16 cellular contexts compared by ENCODE assay signal in genomic region chr6:108866798-108867197, GRCh38. TPM values are rescaled to one million over a fixed set of nuclear protein-coding genes. Genes with fewer than 3 reads are reported as not detected.
DNase-seq lines count a peak whose midpoint lies in the region; FAIRE-seq and TF ChIP-seq lines count a peak whose summit lies in the region.
"Had no signal": no experiment of that assay in that cellular context is flagged by ENCODE, and none has a peak within 500 bp of the region (broad histone marks: within the 10 kb centered on the region; RNA-seq: fewer than 3 reads in every experiment).

No MANE protein-coding gene starts in this region.

- H3K9me3 ChIP-seq in HEK293 (ENCODE audit: control insufficient read depth, insufficient read depth, low read depth, low read length) (no peaks in the 10 kb centered on the region), neural progenitor cell (ENCODE audit: low read depth) (no peaks in the 10 kb centered on the region)
- H3K9me3 ChIP-seq: A549, Caco-2 had no signal

- FAIRE-seq in G401.6 (lab: Jason Lieb, UNC), result peak; percentile 50
- FAIRE-seq in D721Med (lab: Jason Lieb, UNC), result no peak
- FAIRE-seq: A549, GM12878, GM18507 had no signal

- no peaks in the 10 kb centered on the region for H3K9me3 Mint-ChIP-seq in activated T-helper 1 cell treated with anti-CD3 and anti-CD28 coated beads, Interleukin-12 subunit alpha, Interleukin-12 subunit beta, Interleukin-2, Interleukin-4 antibody, amounts not matched to agents 30 ng/mL and 10 ng/mL and 1 ng/mL, durations not matched to agents 14 hours and 24 hours and 36 hours
- H3K9me3 Mint-ChIP-seq in neural progenitor cell, result no peaks in the 10 kb centered on the region
- H3K9me3 Mint-ChIP-seq: CD8-positive, alpha-beta memory T cell had no signal

- intact Hi-C loops in activated T-helper 1 cell treated with anti-CD3 and anti-CD28 coated beads, Interleukin-12 subunit alpha, Interleukin-12 subunit beta, Interleukin-2, Interleukin-4 antibody, amounts not matched to agents 30 ng/mL and 10 ng/mL and 1 ng/mL, durations not matched to agents 14 hours and 24 hours and 36 hours (cut with micrococcal nuclease), result loop anchor here (1.0 to 2.0 kb wide), 3 partner anchors 8 to 18 kb away; partner anchors contain the start of gene ARMC2

- H3K27me3 Mint-ChIP-seq in activated T-helper 1 cell treated with anti-CD3 and anti-CD28 coated beads, Interleukin-12 subunit alpha, Interleukin-12 subunit beta, Interleukin-2, Interleukin-4 antibody, amounts not matched to agents 30 ng/mL and 10 ng/mL and 1 ng/mL, durations not matched to agents 14 hours and 24 hours and 36 hours (ENCODE audit: insufficient read depth), result peaks cover 16% of the 10 kb centered on the region
- H3K27me3 Mint-ChIP-seq in neural progenitor cell (ENCODE audit: insufficient read depth, low read depth), result peaks cover 2% of the 10 kb centered on the region

- peak overlapping the region; percentile 37 for H3K27ac Mint-ChIP-seq in activated T-helper 1 cell treated with anti-CD3 and anti-CD28 coated beads, Interleukin-12 subunit alpha, Interleukin-12 subunit beta, Interleukin-2, Interleukin-4 antibody, amounts not matched to agents 30 ng/mL and 10 ng/mL and 1 ng/mL, durations not matched to agents 14 hours and 24 hours and 36 hours
- peak overlapping the region; percentile 21 for H3K27ac Mint-ChIP-seq in neural progenitor cell
- H3K27ac Mint-ChIP-seq: CD14-positive monocyte had no signal

- no peak overlapping the region for H3K4me3 Mint-ChIP-seq in activated T-helper 1 cell treated with anti-CD3 and anti-CD28 coated beads, Interleukin-12 subunit alpha, Interleukin-12 subunit beta, Interleukin-2, Interleukin-4 antibody, amounts not matched to agents 30 ng/mL and 10 ng/mL and 1 ng/mL, durations not matched to agents 14 hours and 24 hours and 36 hours
- H3K4me3 Mint-ChIP-seq in neural progenitor cell, result no peak overlapping the region
- H3K4me3 Mint-ChIP-seq: CD14-positive monocyte had no signal

- peaks cover 2% of the 10 kb centered on the region for H3F3A ChIP-seq in neural progenitor cell (ENCODE audit: low read depth)

- peaks cover 0 to 12% of the 10 kb centered on the region in 2 experiments; a peak in 2 of 3 replicates for H3K36me3 ChIP-seq in HEK293 (ENCODE audit: control insufficient read depth in 2 of 2, insufficient read depth in 1 of 2, low read length in 2 of 2)
- H3K36me3 ChIP-seq in neural progenitor cell, result no peaks in the 10 kb centered on the region

- peaks cover 20% of the 10 kb centered on the region for H3K36me3 Mint-ChIP-seq in activated T-helper 1 cell treated with anti-CD3 and anti-CD28 coated beads, Interleukin-12 subunit alpha, Interleukin-12 subunit beta, Interleukin-2, Interleukin-4 antibody, amounts not matched to agents 30 ng/mL and 10 ng/mL and 1 ng/mL, durations not matched to agents 14 hours and 24 hours and 36 hours (ENCODE audit: low read depth)
- peaks cover 32% of the 10 kb centered on the region for H3K36me3 Mint-ChIP-seq in neural progenitor cell

- H3K27ac ChIP-seq in HEK293 (ENCODE audit: extremely low read depth, low read depth, low read length), result no peak overlapping the region
- no peak overlapping the region for H3K27ac ChIP-seq in neural progenitor cell
- H3K27ac ChIP-seq: A549, GM23248 had no signal

- H3K9ac ChIP-seq in neural progenitor cell, result no peak overlapping the region
- H3K9ac ChIP-seq: GM23248 had no signal

- no peak overlapping the region for H2AFZ ChIP-seq in neural progenitor cell (replicated peaks)
- H2AFZ ChIP-seq: GM23248 had no signal

- POLR2A ChIA-PET in HEK293 (lab: Yijun Ruan, JAX), result no interaction called here

- no peak overlapping the region for H3K4me2 ChIP-seq in neural progenitor cell
- H3K4me2 ChIP-seq: A549 had no signal

- peaks cover 32% of the 10 kb centered on the region for H3K4me1 Mint-ChIP-seq in activated T-helper 1 cell treated with anti-CD3 and anti-CD28 coated beads, Interleukin-12 subunit alpha, Interleukin-12 subunit beta, Interleukin-2, Interleukin-4 antibody, amounts not matched to agents 30 ng/mL and 10 ng/mL and 1 ng/mL, durations not matched to agents 14 hours and 24 hours and 36 hours (ENCODE audit: low read depth)
- peaks cover 11% of the 10 kb centered on the region for H3K4me1 Mint-ChIP-seq in neural progenitor cell

- H3K4me3 ChIP-seq in HEK293 (ENCODE audit: low read depth, low read length), result no peak overlapping the region
- no peak overlapping the region for H3K4me3 ChIP-seq in neural progenitor cell
- H3K4me3 ChIP-seq: A549, GM12878, GM23248 had no signal

- CTCF ChIA-PET in HEK293 (lab: Yijun Ruan, JAX), result interaction anchor here (0.7 to 2.5 kb wide), 2 partner anchors 134 to 207 kb away, joined by 3 to 9 read pairs; no protein-coding TSS in a partner anchor

- peaks cover 3% of the 10 kb centered on the region for H4K20me1 ChIP-seq in neural progenitor cell (ENCODE audit: low read depth)

- no peaks in the 10 kb centered on the region for H3K79me2 ChIP-seq in neural progenitor cell (ENCODE audit: low read depth)

- no peaks in the 10 kb centered on the region for H3K4me1 ChIP-seq in HEK293 (ENCODE audit: control insufficient read depth, insufficient read depth, low read length)
- H3K4me1 ChIP-seq in neural progenitor cell, result peaks cover 7% of the 10 kb centered on the region
- H3K4me1 ChIP-seq: A549 had no signal

- H3K27me3 ChIP-seq in neural progenitor cell, result no peaks in the 10 kb centered on the region

- DNase-seq in activated T-helper 1 cell treated with anti-CD3 and anti-CD28 coated beads, Interleukin-12 subunit alpha, Interleukin-12 subunit beta, Interleukin-2, Interleukin-4 antibody, amounts not matched to agents 30 ng/mL and 10 ng/mL and 1 ng/mL, durations not matched to agents 14 hours and 24 hours and 36 hours (ENCODE audit: low spot score), result no peak
- DNase-seq in neural progenitor cell (ENCODE audit: low spot score) (no peak), D721Med (ENCODE audit: insufficient read length, low spot score) (no peak), NCI-H2029 (lab: John Stamatoyannopoulos, UW) (no peak), OCI-M1 (lab: John Stamatoyannopoulos, UW) (no peak)
- DNase-seq: Caco-2; CD8-positive, alpha-beta memory T cell; DMS53; GM23248; H7 had no signal

- TF ChIP-seq CTCF in HEK293 (tag by site-specific recombination; IDR thresholded peaks at IDR 0.05), result no peak
- TF ChIP-seq CTCF in neural progenitor cell (IDR thresholded peaks at IDR 0.05), result no peak
- no peak for TF ChIP-seq CTCF in D721Med (IDR thresholded peaks at IDR 0.05; ENCODE audit: insufficient read depth, missing control alignments)

TF ChIP-seq in HEK293, 187 proteins besides CTCF, POLR2A, EP300 and RAD21:
- TF ChIP-seq ATF2 (tag by site-specific recombination; IDR thresholded peaks at IDR 0.05; ENCODE audit: low read depth) (peak; percentile 70), ZNF169 (tag by site-specific recombination; IDR thresholded peaks at IDR 0.05) (no peak)

RNA-seq across cellular contexts. Expression of gene ARMC2, which starts 18.6 kb away (rescaled TPM):
- 3.9 and 4.6 TPM in 2 replicates for total RNA-seq in activated T-helper 1 cell treated with anti-CD3 and anti-CD28 coated beads, Interleukin-12 subunit alpha, Interleukin-12 subunit beta, Interleukin-2, Interleukin-4 antibody, amounts not matched to agents 30 ng/mL and 10 ng/mL and 1 ng/mL, durations not matched to agents 14 hours and 24 hours and 36 hours
- total RNA-seq in neural progenitor cell (ENCODE audit: low replicate concordance), result 2.9 and 3.7 TPM in 2 replicates
- total RNA-seq: GM12878 had no signal
